9 cellular contexts compared by ENCODE assay signal in genomic region chr4:8157496-8157895, GRCh38. TPM values are rescaled to one million over a fixed set of nuclear protein-coding genes. Genes with fewer than 3 reads are reported as not detected.
DNase-seq lines count a peak whose midpoint lies in the region; ATAC-seq and TF ChIP-seq lines count a peak whose summit lies in the region.
"Had no signal": no experiment of that assay in that cellular context is flagged by ENCODE, and none has a peak within 500 bp of the region (broad histone marks: within the 10 kb centered on the region; RNA-seq: fewer than 3 reads in every experiment).

No MANE protein-coding gene starts in this region.

- no peak overlapping the region for H3K4me3 Mint-ChIP-seq in activated CD4-positive, alpha-beta T cell treated with anti-CD3 and anti-CD28 coated beads for 36 hours
- peak overlapping the region; percentile 36 for H3K4me3 Mint-ChIP-seq in activated T-helper 17 cell treated with anti-CD3 and anti-CD28 coated beads, Interleukin-2, amount 50 U/mL, for 72 hours

- intact Hi-C loops in activated CD4-positive, alpha-beta T cell treated with anti-CD3 and anti-CD28 coated beads for 36 hours (cut with DNase I, micrococcal nuclease) = loop anchor here (5.0 kb wide), 2 partner anchors 220 to 300 kb away; partner anchors contain the start of gene AFAP1 (in 1 of the 2)

- CTCF ChIA-PET in activated CD4-positive, alpha-beta T cell treated with anti-CD3 and anti-CD28 coated beads for 36 hours (lab: Charles Lee) = no interaction called here

- no peak overlapping the region for H3K27ac Mint-ChIP-seq in activated CD4-positive, alpha-beta T cell treated with anti-CD3 and anti-CD28 coated beads for 36 hours
- no peak overlapping the region for H3K27ac Mint-ChIP-seq in activated T-helper 17 cell treated with anti-CD3 and anti-CD28 coated beads, Interleukin-2, amount 50 U/mL, for 72 hours

- H3K27me3 ChIP-seq in iPS-15b (ENCODE audit: control insufficient read depth, insufficient read depth, low read length) = peaks cover 28% of the 10 kb centered on the region
- peaks cover 0 to 4% of the 10 kb centered on the region in 2 donors for H3K27me3 ChIP-seq in stomach smooth muscle (ENCODE audit: control insufficient read depth in 1 of 2, insufficient read depth in 2 of 2, low read length in 2 of 2)

- H3K27me3 Mint-ChIP-seq in activated CD4-positive, alpha-beta T cell treated with anti-CD3 and anti-CD28 coated beads for 36 hours = peaks cover 7% of the 10 kb centered on the region
- H3K27me3 Mint-ChIP-seq in activated T-helper 17 cell treated with anti-CD3 and anti-CD28 coated beads, Interleukin-2, amount 50 U/mL, for 72 hours = no peaks in the 10 kb centered on the region

- ATAC-seq in activated CD4-positive, alpha-beta T cell treated with anti-CD3 and anti-CD28 coated beads for 36 hours = no peak
- ATAC-seq in activated T-helper 17 cell treated with anti-CD3 and anti-CD28 coated beads, Interleukin-2, amount 50 U/mL, for 72 hours (replicated peaks) = no peak

- H3K9ac ChIP-seq in iPS-15b (ENCODE audit: low read depth, low read length) (no peak overlapping the region), stomach smooth muscle (ENCODE audit: low read length in 2 of 2) (no peak overlapping the region)

- peak; percentile 13 for DNase-seq in activated CD4-positive, alpha-beta T cell treated with anti-CD3 and anti-CD28 coated beads for 36 hours
- no peak for DNase-seq in activated CD4-positive, alpha-beta T cell treated with anti-CD3 and anti-CD28 coated beads, Interleukin-2, amount 50 U/mL, for 48 hours
- DNase-seq in COR-L47 (lab: John Stamatoyannopoulos, UW) = no peak
- no peak for DNase-seq in erythroblast (lab: John Stamatoyannopoulos, UW)
- no peak for DNase-seq in activated CD4-positive, alpha-beta T cell treated with anti-CD3 and anti-CD28 coated beads for 1 hour
- DNase-seq: stimulated activated CD4-positive, alpha-beta T cell treated with anti-CD3 and anti-CD28 coated beads, Interleukin-4, amount 100 ng/mL, for 24 hours had no signal

- H3K9me3 Mint-ChIP-seq in activated CD4-positive, alpha-beta T cell treated with anti-CD3 and anti-CD28 coated beads for 36 hours (ENCODE audit: low read depth) = no peaks in the 10 kb centered on the region
- H3K9me3 Mint-ChIP-seq in activated T-helper 17 cell treated with anti-CD3 and anti-CD28 coated beads, Interleukin-2, amount 50 U/mL, for 72 hours = no peaks in the 10 kb centered on the region

- POLR2A ChIA-PET in activated CD4-positive, alpha-beta T cell treated with anti-CD3 and anti-CD28 coated beads for 36 hours (lab: Charles Lee) = no interaction called here

- TF ChIP-seq POLR2A in erythroblast (IDR thresholded peaks at IDR 0.05; ENCODE audit: low read length) = no peak

- H3K4me1 ChIP-seq in iPS-15b (ENCODE audit: control insufficient read depth, insufficient read depth, low read length) (peaks cover 2% of the 10 kb centered on the region), stomach smooth muscle (ENCODE audit: control insufficient read depth, insufficient read depth, low read length) (peaks cover 26% of the 10 kb centered on the region)

- H3K36me3 Mint-ChIP-seq in activated CD4-positive, alpha-beta T cell treated with anti-CD3 and anti-CD28 coated beads for 36 hours (ENCODE audit: low read depth) = no peaks in the 10 kb centered on the region
- H3K36me3 Mint-ChIP-seq in activated T-helper 17 cell treated with anti-CD3 and anti-CD28 coated beads, Interleukin-2, amount 50 U/mL, for 72 hours (ENCODE audit: low read depth) = no peaks in the 10 kb centered on the region

- H3K36me3 ChIP-seq in iPS-15b (ENCODE audit: control insufficient read depth, insufficient read depth, low read length) = no peaks in the 10 kb centered on the region
- no peaks in the 10 kb centered on the region for H3K36me3 ChIP-seq in stomach smooth muscle (ENCODE audit: control insufficient read depth in 2 of 2, insufficient read depth in 2 of 2, low read length in 2 of 2)

- H3K4me3 ChIP-seq in iPS-15b (ENCODE audit: low read depth, low read length) (peak overlapping the region; percentile 67), stomach smooth muscle (ENCODE audit: low read length in 2 of 2) (peak overlapping the region; percentile 77 to 94)

- peaks cover 14% of the 10 kb centered on the region for H3K4me1 Mint-ChIP-seq in activated CD4-positive, alpha-beta T cell treated with anti-CD3 and anti-CD28 coated beads for 36 hours
- H3K4me1 Mint-ChIP-seq in activated T-helper 17 cell treated with anti-CD3 and anti-CD28 coated beads, Interleukin-2, amount 50 U/mL, for 72 hours = peaks cover 9% of the 10 kb centered on the region

- no peaks in the 10 kb centered on the region for H3K9me3 ChIP-seq in iPS-15b (ENCODE audit: control insufficient read depth, insufficient read depth, low read length)
- no peaks in the 10 kb centered on the region for H3K9me3 ChIP-seq in stomach smooth muscle (ENCODE audit: control insufficient read depth in 2 of 2, low read length in 2 of 2)

- H3K27ac ChIP-seq in stomach smooth muscle (ENCODE audit: low read length) = no peak overlapping the region

RNA-seq across cellular contexts. Expression of gene ABLIM2, which starts 1.1 kb away (rescaled TPM):
- total RNA-seq in activated CD4-positive, alpha-beta T cell treated with anti-CD3 and anti-CD28 coated beads for 36 hours = under 1 TPM; 0.58 to 0.64 TPM
- total RNA-seq in activated T-helper 17 cell treated with anti-CD3 and anti-CD28 coated beads, Interleukin-2, amount 50 U/mL, for 72 hours = under 1 TPM; 0.53 to 0.82 TPM

RNA-seq across cellular contexts. Expression of gene SH3TC1, which starts 41.6 kb away (rescaled TPM):
- 10 to 100 TPM; 11.1 to 18.3 TPM for total RNA-seq in activated CD4-positive, alpha-beta T cell treated with anti-CD3 and anti-CD28 coated beads for 36 hours
- total RNA-seq in activated T-helper 17 cell treated with anti-CD3 and anti-CD28 coated beads, Interleukin-2, amount 50 U/mL, for 72 hours = 10 to 100 TPM; 23.1 to 37.4 TPM
